ENCODE assay signal across 8 cellular contexts in the genomic region with DNA sequence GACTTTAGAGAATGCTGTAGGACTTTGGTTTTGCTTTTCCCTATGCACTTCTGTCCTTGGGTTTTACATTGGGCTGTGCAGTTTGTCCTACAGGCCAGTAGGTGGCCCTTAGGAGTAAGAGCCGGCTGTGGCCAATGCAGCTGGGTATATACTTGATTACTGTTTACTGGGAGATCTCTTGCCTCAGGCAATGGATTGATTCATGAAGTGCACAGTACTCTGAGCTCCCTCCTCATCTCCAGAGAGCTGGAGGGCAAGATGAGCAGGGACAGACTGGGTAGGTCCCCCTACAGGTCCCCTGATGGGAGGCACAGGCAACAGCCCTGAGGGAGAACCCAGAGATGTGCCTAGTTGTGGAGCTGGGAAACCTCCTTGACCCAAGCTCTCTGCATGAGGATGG.
DNase-seq lines count a peak whose midpoint lies in the region; ATAC-seq and TF ChIP-seq lines count a peak whose summit lies in the region.

No MANE protein-coding gene starts in this region.

- no peaks in the 10 kb centered on the region for H3K36me3 ChIP-seq in gastrocnemius medialis

- H3K9me3 ChIP-seq in gastrocnemius medialis, result no peaks in the 10 kb centered on the region

- H3K4me1 ChIP-seq in foreskin keratinocyte (no peaks in the 10 kb centered on the region), gastrocnemius medialis (no peaks in the 10 kb centered on the region)

- peak; percentile 98 for ATAC-seq in GM21367 (IDR thresholded peaks at IDR 0.05; ENCODE audit: unreplicated experiment)
- peak; percentile 86 for ATAC-seq in HG03457 (IDR thresholded peaks at IDR 0.05; ENCODE audit: unreplicated experiment)
- peak; percentile 78 for ATAC-seq in foreskin keratinocyte
- ATAC-seq in gastrocnemius medialis, result peak in 1 of 2 donors; percentile 36

- no peak overlapping the region for H3K27ac ChIP-seq in foreskin keratinocyte
- no peak overlapping the region for H3K27ac ChIP-seq in gastrocnemius medialis

- intact Hi-C loops in gastrocnemius medialis (cut with DNase I; ENCODE audit: low total_unique reads), result loop anchor here (10.0 kb wide), 2 partner anchors 170 to 240 kb away; no protein-coding TSS in a partner anchor

- TF ChIP-seq CTCF in foreskin keratinocyte (conservative IDR thresholded peaks at IDR 0.05) (peak; percentile 72), gastrocnemius medialis (IDR thresholded peaks at IDR 0.05 in 4 of 5, conservative IDR thresholded peaks at IDR 0.05 in 1 of 5) (peak in 3 of 5 experiments; percentile 34 to 47 (median 36))

- H3K4me3 ChIP-seq in gastrocnemius medialis, result no peak overlapping the region

- in situ Hi-C loops in gastrocnemius medialis (cut with MboI; ENCODE audit: low sequenced_read_pairs in 4 of 4), result loop anchor here in 2 of 4 donors (10.0 to 25.0 kb wide), 2 partner anchors 240 to 253 kb away; no protein-coding TSS in a partner anchor

- no peaks in the 10 kb centered on the region for H3K27me3 ChIP-seq in foreskin keratinocyte
- no peaks in the 10 kb centered on the region for H3K27me3 ChIP-seq in gastrocnemius medialis

- no peak for TF ChIP-seq POLR2A in gastrocnemius medialis (IDR thresholded peaks at IDR 0.05)

- DNase-seq in SIG-M5 treated with dmso at 0.1 percent for 504 hours (lab: John Stamatoyannopoulos, UW; ENCODE audit: unreplicated experiment), result peak; percentile 35
- DNase-seq in SIG-M5 (lab: John Stamatoyannopoulos, UW), result no peak
- peak; percentile 45 for DNase-seq in SKM-1 treated with dmso at 0.1 percent for 144 hours (lab: John Stamatoyannopoulos, UW; ENCODE audit: unreplicated experiment)
- peak; percentile 29 to 62 for DNase-seq in foreskin keratinocyte
- no peak for DNase-seq in gastrocnemius medialis
- no peak for DNase-seq in activated gamma-delta T cell treated with Interleukin-2 at 50 U/mL for 16 hours

Comparison
In these comparisons a context has a peak if more than half of its experiments do, and no peak if none do; other contexts are left out.
1. DNase-seq: peak in SIG-M5 treated with dmso at 0.1 percent for 504 hours (single experiment), SKM-1 treated with dmso at 0.1 percent for 144 hours (single experiment) and foreskin keratinocyte (2 of 2); none in SIG-M5 (single experiment), gastrocnemius medialis (0 of 2) and activated gamma-delta T cell treated with Interleukin-2 at 50 U/mL for 16 hours (single experiment).